27 cellular contexts compared by ENCODE assay signal in genomic region chr5:40154194-40154593, GRCh38.
"Had no signal": no experiment of that assay in that cellular context is flagged by ENCODE, and none has a peak within 500 bp of the region (broad histone marks: within the 10 kb centered on the region; RNA-seq: fewer than 3 reads in every experiment).

No MANE protein-coding gene starts in this region.

- H3K36me3 ChIP-seq: colonic mucosa, esophagus muscularis mucosa, esophagus squamous epithelium, gastrocnemius medialis, gastroesophageal sphincter, heart left ventricle, heart right ventricle had no signal

- H3K9me3 ChIP-seq: colonic mucosa, esophagus muscularis mucosa, esophagus squamous epithelium, gastrocnemius medialis, gastroesophageal sphincter, heart left ventricle had no signal

- H3K27ac Mint-ChIP-seq: dendritic cell treated with granulocyte-macrophage colony-stimulating factor and Interleukin-4, amounts not matched to agents 40 ng/mL and 50 ng/mL, for 4 days; effector memory CD8-positive, alpha-beta T cell; endodermal cell had no signal

- H3K4me1 Mint-ChIP-seq: endodermal cell had no signal

- DNase-seq: colonic mucosa; cortex of kidney; dermis blood vessel endothelial cell; dorsolateral prefrontal cortex; effector CD4-positive, alpha-beta T cell; effector CD8-positive, alpha-beta T cell; effector memory CD4-positive, alpha-beta T cell; effector memory CD8-positive, alpha-beta T cell; endodermal cell; erythroblast; esophagus squamous epithelium; foreskin keratinocyte; foreskin melanocyte; gastrocnemius medialis; glutamatergic neuron; head of caudate nucleus; heart left ventricle; heart right ventricle had no signal

- H3K27ac ChIP-seq: colonic mucosa, coronary artery, dorsolateral prefrontal cortex, epithelial cell of prostate, esophagus muscularis mucosa, esophagus squamous epithelium, foreskin keratinocyte, gastrocnemius medialis, gastroesophageal sphincter, heart left ventricle, heart right ventricle had no signal

- FAIRE-seq: colon, endometrium, endothelial cell of umbilical vein, frontal cortex had no signal

- H3K9me3 Mint-ChIP-seq: dendritic cell treated with granulocyte-macrophage colony-stimulating factor and Interleukin-4, amounts not matched to agents 40 ng/mL and 50 ng/mL, for 4 days; effector memory CD8-positive, alpha-beta T cell; endodermal cell had no signal

- H3K27me3 ChIP-seq: colonic mucosa, dorsolateral prefrontal cortex, esophagus muscularis mucosa, esophagus squamous epithelium, foreskin keratinocyte, gastrocnemius medialis, gastroesophageal sphincter, heart left ventricle, heart right ventricle had no signal

- H3K4me3 Mint-ChIP-seq: dendritic cell treated with granulocyte-macrophage colony-stimulating factor and Interleukin-4, amounts not matched to agents 40 ng/mL and 50 ng/mL, for 4 days; effector memory CD8-positive, alpha-beta T cell; endodermal cell had no signal

- H3K4me3 ChIP-seq: colonic mucosa, coronary artery, dorsolateral prefrontal cortex, esophagus muscularis mucosa, esophagus squamous epithelium, gastrocnemius medialis, gastroesophageal sphincter, heart left ventricle, heart right ventricle had no signal

- H3K27me3 Mint-ChIP-seq: dendritic cell treated with granulocyte-macrophage colony-stimulating factor and Interleukin-4, amounts not matched to agents 40 ng/mL and 50 ng/mL, for 4 days; effector memory CD8-positive, alpha-beta T cell had no signal
